ENCODE assay signal across 15 cellular contexts in genomic region chr13:106560791-106561190, GRCh38. TPM values are rescaled to one million over a fixed set of nuclear protein-coding genes. Genes with fewer than 3 reads are reported as not detected.
DNase-seq lines count a peak whose midpoint lies in the region; ATAC-seq, FAIRE-seq and TF ChIP-seq lines count a peak whose summit lies in the region.
"Had no signal": no experiment of that assay in that cellular context is flagged by ENCODE, and none has a peak within 500 bp of the region (broad histone marks: within the 10 kb centered on the region; RNA-seq: fewer than 3 reads in every experiment).

No MANE protein-coding gene starts in this region.

- peak overlapping the region in 6 of 8 donors; percentile 7 to 81 (median 52) for H3K27ac Mint-ChIP-seq in CD8-positive, alpha-beta memory T cell
- H3K27ac Mint-ChIP-seq: activated CD4-positive, alpha-beta T cell treated with anti-CD3 and anti-CD28 coated beads, Interleukin-2, amount 10 ng/mL, durations not matched to agents 7 days and 5 days had no signal

- intact Hi-C loops in left lung (cut with DNase I), result no loop called here

- CTCF ChIA-PET in CD8-positive, alpha-beta memory T cell (lab: Charles Lee), result no interaction called here

- no peaks in the 10 kb centered on the region for H3K9me3 Mint-ChIP-seq in CD8-positive, alpha-beta memory T cell
- H3K9me3 Mint-ChIP-seq: activated CD4-positive, alpha-beta T cell treated with anti-CD3 and anti-CD28 coated beads, Interleukin-2, amount 10 ng/mL, durations not matched to agents 7 days and 5 days had no signal

- no peak overlapping the region for H3K4me3 ChIP-seq in CD8-positive, alpha-beta memory T cell (ENCODE audit: low read length)
- no peak overlapping the region for H3K4me3 ChIP-seq in left lung
- H3K4me3 ChIP-seq: BLaER1 treated with 17β-estradiol and CSF1 and Interleukin-3, amounts not matched to agents 10 nM and 100 nM; GM23248 had no signal

- peaks cover 48% of the 10 kb centered on the region for H3K4me1 ChIP-seq in CD8-positive, alpha-beta memory T cell (ENCODE audit: insufficient read depth, low read length)
- peaks cover 9 to 59% of the 10 kb centered on the region in 2 donors for H3K4me1 ChIP-seq in left lung

- H3K4me3 Mint-ChIP-seq in CD8-positive, alpha-beta memory T cell, result peak overlapping the region in 6 of 7 donors; percentile 4 to 71 (median 10)
- H3K4me3 Mint-ChIP-seq: activated CD4-positive, alpha-beta T cell treated with anti-CD3 and anti-CD28 coated beads, Interleukin-2, amount 10 ng/mL, durations not matched to agents 7 days and 5 days had no signal

- TF ChIP-seq CTCF in left lung (IDR thresholded peaks at IDR 0.05), result no peak

- no peaks in the 10 kb centered on the region for H3K9me3 ChIP-seq in CD8-positive, alpha-beta memory T cell (ENCODE audit: low read length)
- no peaks in the 10 kb centered on the region for H3K9me3 ChIP-seq in left lung
- H3K9me3 ChIP-seq: BLaER1 treated with 17β-estradiol and CSF1 and Interleukin-3, amounts not matched to agents 10 nM and 100 nM had no signal

- H3K4me1 Mint-ChIP-seq in CD8-positive, alpha-beta memory T cell, result peaks cover 75 to 93% (median 87%) of the 10 kb centered on the region in 3 donors

- DNase-seq in CD8-positive, alpha-beta memory T cell, result no peak
- DNase-seq in GM19239 (ENCODE audit: insufficient read length, low spot score), result no peak
- DNase-seq in left lung, result no peak
- DNase-seq in C1 segment of cervical spinal cord (lab: John Stamatoyannopoulos, UW), result no peak
- DNase-seq in KG1 (lab: John Stamatoyannopoulos, UW), result no peak
- no peak for DNase-seq in islet precursor cell
- no peak for DNase-seq in 8988T
- DNase-seq: activated CD4-positive, alpha-beta T cell treated with anti-CD3 and anti-CD28 coated beads, Interleukin-2, amount 10 ng/mL, durations not matched to agents 7 days and 5 days; GM23248; NCI-H2081 treated with DMSO at 0.1 percent for 48 hours; SHP77 had no signal

- no peaks in the 10 kb centered on the region for H3K27me3 Mint-ChIP-seq in CD8-positive, alpha-beta memory T cell
- H3K27me3 Mint-ChIP-seq: activated CD4-positive, alpha-beta T cell treated with anti-CD3 and anti-CD28 coated beads, Interleukin-2, amount 10 ng/mL, durations not matched to agents 7 days and 5 days had no signal

- H3K27me3 ChIP-seq in CD8-positive, alpha-beta memory T cell (ENCODE audit: insufficient read depth, low read length, poor library complexity, severe bottlenecking), result no peaks in the 10 kb centered on the region
- no peaks in the 10 kb centered on the region for H3K27me3 ChIP-seq in left lung
- H3K27me3 ChIP-seq: BLaER1 treated with 17β-estradiol and CSF1 and Interleukin-3, amounts not matched to agents 10 nM and 100 nM had no signal

- FAIRE-seq in GM19239 (lab: Jason Lieb, UNC), result peak; percentile 76
- FAIRE-seq: bronchial epithelial cell had no signal

- ATAC-seq in HG03439 (IDR thresholded peaks at IDR 0.05; ENCODE audit: unreplicated experiment), result peak; percentile 35
- peak; percentile 19 for ATAC-seq in left lung
- ATAC-seq: sciatic nerve had no signal

- peaks cover 30% of the 10 kb centered on the region for H3K36me3 ChIP-seq in CD8-positive, alpha-beta memory T cell (ENCODE audit: insufficient read depth, low read length)
- peaks cover 0 to 37% of the 10 kb centered on the region in 2 donors for H3K36me3 ChIP-seq in left lung

- peaks cover 11 to 37% (median 17%) of the 10 kb centered on the region in 3 donors for H3K36me3 Mint-ChIP-seq in CD8-positive, alpha-beta memory T cell

- no peak overlapping the region for H3K27ac ChIP-seq in CD8-positive, alpha-beta memory T cell (ENCODE audit: low read depth, low read length)
- no peak overlapping the region for H3K27ac ChIP-seq in left lung
- H3K27ac ChIP-seq: BLaER1 treated with 17β-estradiol and CSF1 and Interleukin-3, amounts not matched to agents 10 nM and 100 nM; GM23248 had no signal

- POLR2A ChIA-PET in CD8-positive, alpha-beta memory T cell (lab: Charles Lee), result no interaction called here

RNA-seq across cellular contexts. Expression of gene ARGLU1, which starts 7.1 kb away (rescaled TPM):
- 10 to 100 TPM; 85.8 to 89.0 TPM for total RNA-seq in CD8-positive, alpha-beta memory T cell
- 39.2 TPM for polyA plus RNA-seq in CD8-positive, alpha-beta memory T cell
- 10 to 100 TPM; 67.3 to 84.2 TPM for total RNA-seq in left lung

RNA-seq across cellular contexts. Expression of gene EFNB2, which starts 25.3 kb away (rescaled TPM):
- under 1 TPM; 0.11 to 0.22 TPM for total RNA-seq in CD8-positive, alpha-beta memory T cell
- polyA plus RNA-seq in CD8-positive, alpha-beta memory T cell, result 0.05 TPM
- 10 to 100 TPM; 39.6 to 40.2 TPM for total RNA-seq in left lung

Comparison
In these comparisons a context has a peak if more than half of its experiments do, and no peak if none do; other contexts are left out.
1. RNA of gene EFNB2, which starts 25.3 kb away (total RNA-seq): 39.6 to 40.2 TPM in left lung; 0.11 to 0.22 TPM in CD8-positive, alpha-beta memory T cell; every median in the first group is over 10 times any median in the second.